In genomic region chr20:1769491-1769890, GRCh38 we compare ENCODE assay signal across 9 cellular contexts.
"Had no signal": no experiment of that assay in that cellular context is flagged by ENCODE, and none has a peak within 500 bp of the region (broad histone marks: within the 10 kb centered on the region; RNA-seq: fewer than 3 reads in every experiment).

No MANE protein-coding gene starts in this region.

- H3K36me3 Mint-ChIP-seq: IgD-negative memory B cell had no signal

- H3K4me1 Mint-ChIP-seq: GM23338, H9 had no signal

- DNase-seq: H9, HCEC 1CT, HFFc6, KBM-7 had no signal

- FAIRE-seq: H1, H54, HepG2 had no signal

- H3K4me3 Mint-ChIP-seq: GM23338, H9, HFFc6, IgD-negative memory B cell had no signal

- H3K27ac Mint-ChIP-seq: GM23338, H9, HFFc6, IgD-negative memory B cell had no signal

- ATAC-seq: GM23338, HepG2 had no signal
